Comparison of ENCODE assay signal across 19 cellular contexts in the genomic region with DNA sequence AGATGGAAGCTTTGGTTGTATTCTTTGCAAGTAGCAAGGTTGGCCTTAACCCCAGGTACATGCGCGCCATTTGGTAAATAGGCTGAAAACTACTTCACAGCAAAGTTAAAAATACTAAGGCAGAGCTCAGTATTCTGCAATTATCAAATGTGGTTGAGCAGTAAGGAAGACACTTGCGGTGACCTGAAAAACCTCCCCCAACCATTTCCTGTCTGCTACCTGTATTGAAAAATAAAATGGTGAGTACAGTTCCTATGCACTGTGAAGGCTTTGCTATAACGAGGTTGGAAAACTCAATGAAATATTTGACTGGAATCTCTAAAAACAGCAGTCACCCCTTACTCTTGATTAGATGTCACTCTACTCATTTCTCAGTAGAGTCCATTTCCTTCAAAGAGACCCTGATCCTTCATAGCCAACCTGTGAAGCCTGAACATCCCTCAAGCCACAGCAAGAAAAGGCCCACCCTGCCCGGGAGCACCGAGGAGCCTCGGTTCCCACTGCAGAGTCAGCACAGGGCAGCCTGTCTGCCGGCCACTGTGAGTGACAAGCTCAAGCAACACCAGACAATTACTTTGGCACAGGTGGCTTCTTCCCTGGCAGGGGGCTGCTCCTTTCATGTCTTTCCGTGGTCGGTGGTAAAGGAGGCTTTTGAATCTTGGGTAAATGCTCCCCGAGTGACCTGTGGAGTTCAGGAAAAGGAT. TPM values are rescaled to one million over a fixed set of nuclear protein-coding genes. Genes with fewer than 3 reads are reported as not detected.
DNase-seq lines count a peak whose midpoint lies in the region; ATAC-seq and TF ChIP-seq lines count a peak whose summit lies in the region.
"Had no signal": no experiment of that assay in that cellular context is flagged by ENCODE, and none has a peak within 500 bp of the region (broad histone marks: within the 10 kb centered on the region; RNA-seq: fewer than 3 reads in every experiment).

No MANE protein-coding gene starts in this region.

- peaks cover 80 to 91% (median 91%) of the 10 kb centered on the region in 3 donors for H3K4me1 Mint-ChIP-seq in CD8-positive, alpha-beta memory T cell
- peaks cover 60% of the 10 kb centered on the region for H3K4me1 Mint-ChIP-seq in activated CD4-positive, alpha-beta memory T cell treated with anti-CD3 and anti-CD28 coated beads for 36 hours (ENCODE audit: low read depth)
- peaks cover 64% of the 10 kb centered on the region for H3K4me1 Mint-ChIP-seq in WTC11
- H3K4me1 Mint-ChIP-seq: naive B cell had no signal

- no peaks in the 10 kb centered on the region for H3K9me3 Mint-ChIP-seq in CD8-positive, alpha-beta memory T cell
- H3K9me3 Mint-ChIP-seq in activated CD4-positive, alpha-beta memory T cell treated with anti-CD3 and anti-CD28 coated beads for 36 hours = no peaks in the 10 kb centered on the region
- no peaks in the 10 kb centered on the region for H3K9me3 Mint-ChIP-seq in WTC11
- H3K9me3 Mint-ChIP-seq: naive B cell had no signal

- CTCF ChIA-PET in CD8-positive, alpha-beta memory T cell (lab: Charles Lee) = interaction anchor here (0.6 to 6.0 kb wide), 17 partner anchors 10 to 78 kb away, joined by 3 to 50 read pairs (median 5); partner anchors contain the start of gene LCP2
- CTCF ChIA-PET in activated CD4-positive, alpha-beta memory T cell treated with anti-CD3 and anti-CD28 coated beads for 36 hours (lab: Charles Lee) = interaction anchor here (0.8 to 2.6 kb wide), 7 partner anchors 10 to 77 kb away, joined by 3 to 19 read pairs (median 5); partner anchors contain the start of gene LCP2
- CTCF ChIA-PET in WTC11 (lab: Charles Lee) = interaction anchor here (0.8 to 1.9 kb wide), 4 partner anchors 36 to 141 kb away, joined by 3 to 8 read pairs (median 4); no protein-coding TSS in a partner anchor

- WGBS in esophagus muscularis mucosa = 86% methylated on average over 10 of the region's 11 CpGs

- H3K4me3 ChIP-seq in CD8-positive, alpha-beta memory T cell (ENCODE audit: low read length) = no peak overlapping the region
- no peak overlapping the region for H3K4me3 ChIP-seq in esophagus muscularis mucosa
- H3K4me3 ChIP-seq: gastrocnemius medialis, psoas muscle had no signal

- no peaks in the 10 kb centered on the region for H3K9me3 ChIP-seq in CD8-positive, alpha-beta memory T cell (ENCODE audit: low read length)
- H3K9me3 ChIP-seq in esophagus muscularis mucosa = no peaks in the 10 kb centered on the region
- H3K9me3 ChIP-seq: BE2C, gastrocnemius medialis, psoas muscle had no signal

- H3K27me3 Mint-ChIP-seq in CD8-positive, alpha-beta memory T cell = peaks cover 0 to 2% of the 10 kb centered on the region in 2 donors
- H3K27me3 Mint-ChIP-seq in activated CD4-positive, alpha-beta memory T cell treated with anti-CD3 and anti-CD28 coated beads for 36 hours = no peaks in the 10 kb centered on the region
- no peaks in the 10 kb centered on the region; the same call in 1 of the 2 replicates for H3K27me3 Mint-ChIP-seq in WTC11 (ENCODE audit: low read depth)

- peaks cover 25 to 98% (median 38%) of the 10 kb centered on the region in 3 donors for H3K36me3 Mint-ChIP-seq in CD8-positive, alpha-beta memory T cell
- H3K36me3 Mint-ChIP-seq in activated CD4-positive, alpha-beta memory T cell treated with anti-CD3 and anti-CD28 coated beads for 36 hours = peaks cover 89% of the 10 kb centered on the region
- H3K36me3 Mint-ChIP-seq in WTC11 = no peaks in the 10 kb centered on the region

- H3K4me3 Mint-ChIP-seq in CD8-positive, alpha-beta memory T cell = peak overlapping the region; percentile 54 to 80 (median 76)
- H3K4me3 Mint-ChIP-seq in activated CD4-positive, alpha-beta memory T cell treated with anti-CD3 and anti-CD28 coated beads for 36 hours = peak overlapping the region; percentile 30
- no peak overlapping the region for H3K4me3 Mint-ChIP-seq in WTC11
- H3K4me3 Mint-ChIP-seq: naive B cell had no signal

- H3K27me3 ChIP-seq in CD8-positive, alpha-beta memory T cell (ENCODE audit: insufficient read depth, low read length, poor library complexity, severe bottlenecking) = no peaks in the 10 kb centered on the region
- H3K27me3 ChIP-seq in esophagus muscularis mucosa = peaks cover 0 to 6% (median 0%) of the 10 kb centered on the region in 4 donors
- H3K27me3 ChIP-seq: gastrocnemius medialis had no signal

- POLR2A ChIA-PET in CD8-positive, alpha-beta memory T cell (lab: Charles Lee) = interaction anchor here (0.6 to 2.4 kb wide), 13 partner anchors 12 to 77 kb away, joined by 3 to 21 read pairs (median 6); partner anchors contain the start of gene LCP2
- POLR2A ChIA-PET in activated CD4-positive, alpha-beta memory T cell treated with anti-CD3 and anti-CD28 coated beads for 36 hours (lab: Charles Lee) = interaction anchor here (0.6 to 1.4 kb wide), 8 partner anchors 7 to 1317 kb away, joined by 3 to 8 read pairs (median 3); no protein-coding TSS in a partner anchor
- POLR2A ChIA-PET in WTC11 (lab: Charles Lee) = interaction anchor here (0.6 kb wide), 1 partner anchor 547 kb away, joined by 3 read pairs; no protein-coding TSS in a partner anchor

- intact Hi-C loops in activated CD4-positive, alpha-beta memory T cell treated with anti-CD3 and anti-CD28 coated beads for 36 hours (cut with micrococcal nuclease) = loop anchor here (1.0 kb wide), 1 partner anchor 8 kb away; no protein-coding TSS in a partner anchor
- intact Hi-C loops in esophagus muscularis mucosa (cut with DNase I) = no loop called here

- TF ChIP-seq CTCF in esophagus muscularis mucosa (IDR thresholded peaks at IDR 0.05) (no peak), WTC11 (IDR thresholded peaks at IDR 0.05) (no peak)

- peaks cover 75% of the 10 kb centered on the region for H3K4me1 ChIP-seq in CD8-positive, alpha-beta memory T cell (ENCODE audit: insufficient read depth, low read length)
- H3K4me1 ChIP-seq in esophagus muscularis mucosa = peaks cover 0 to 21% (median 12%) of the 10 kb centered on the region in 4 donors
- H3K4me1 ChIP-seq: BE2C, gastrocnemius medialis, psoas muscle had no signal

- H3K27ac Mint-ChIP-seq in CD8-positive, alpha-beta memory T cell = peak overlapping the region; percentile 91 to 98 (median 96)
- peak overlapping the region; percentile 91 for H3K27ac Mint-ChIP-seq in activated CD4-positive, alpha-beta memory T cell treated with anti-CD3 and anti-CD28 coated beads for 36 hours
- no peak overlapping the region for H3K27ac Mint-ChIP-seq in WTC11
- H3K27ac Mint-ChIP-seq: naive B cell had no signal

- TF ChIP-seq EP300 in esophagus muscularis mucosa (IDR thresholded peaks at IDR 0.05) = no peak

- DNase-seq in CD1c-positive myeloid dendritic cell (ENCODE audit: extremely low spot score) (peak; percentile 27), esophagus muscularis mucosa (ENCODE audit: extremely low spot score) (peak; percentile 45), WTC11 (ENCODE audit: low spot score) (no peak), T1000 (lab: John Stamatoyannopoulos, UW) (no peak)
- peak in 4 of 5 donors; percentile 40 to 88 (median 78) for DNase-seq in CD8-positive, alpha-beta memory T cell
- peak; percentile 54 for DNase-seq in activated CD4-positive, alpha-beta memory T cell treated with anti-CD3 and anti-CD28 coated beads for 36 hours
- DNase-seq: BE2C, gastrocnemius medialis, naive B cell, NCI-H1436 treated with DMSO at 0.1 percent for 48 hours, psoas muscle, Right ventricle myocardium superior had no signal

- peaks cover 79% of the 10 kb centered on the region for H3K36me3 ChIP-seq in CD8-positive, alpha-beta memory T cell (ENCODE audit: insufficient read depth, low read length)
- peaks cover 0 to 52% (median 2%) of the 10 kb centered on the region in 4 donors for H3K36me3 ChIP-seq in esophagus muscularis mucosa
- H3K36me3 ChIP-seq: BE2C, gastrocnemius medialis had no signal

- no peak overlapping the region for H3K27ac ChIP-seq in CD8-positive, alpha-beta memory T cell (ENCODE audit: low read depth, low read length)
- no peak overlapping the region for H3K27ac ChIP-seq in esophagus muscularis mucosa (replicated peaks in 1 of 4)
- H3K27ac ChIP-seq: gastrocnemius medialis, HL-60, KMS-11, psoas muscle had no signal

- TF ChIP-seq POLR2A in esophagus muscularis mucosa (IDR thresholded peaks at IDR 0.05; ENCODE audit: low read depth) = no peak

- ATAC-seq in WTC11 = no peak
- ATAC-seq in GM18519 (IDR thresholded peaks at IDR 0.05; ENCODE audit: low FRiP score, unreplicated experiment) = no peak
- ATAC-seq: gastrocnemius medialis, psoas muscle had no signal

TF ChIP-seq in WTC11, 78 proteins besides CTCF, POLR2A, EP300 and RAD21 (continues in another document):
- TF ChIP-seq ETV6 (CRISPR knock-in tag; IDR thresholded peaks at IDR 0.05) (no peak), STAT6 (CRISPR knock-in tag; conservative IDR thresholded peaks at IDR 0.05; ENCODE audit: low read depth) (no peak), ZNF396 (CRISPR knock-in tag; IDR thresholded peaks at IDR 0.05; ENCODE audit: borderline replicate concordance) (no peak), NR2C2 (CRISPR knock-in tag; IDR thresholded peaks at IDR 0.05) (no peak), ATF1 (CRISPR knock-in tag; IDR thresholded peaks at IDR 0.05) (no peak)

RNA-seq across cellular contexts. Expression of gene C5orf58, which starts 29.4 kb away (rescaled TPM):
- not detected for total RNA-seq in CD8-positive, alpha-beta memory T cell
- polyA plus RNA-seq in CD8-positive, alpha-beta memory T cell = 0.99 TPM
- total RNA-seq in activated CD4-positive, alpha-beta memory T cell treated with anti-CD3 and anti-CD28 coated beads for 36 hours = not detected
- total RNA-seq in esophagus muscularis mucosa (1 to 10 TPM in 1 of 4 donors, not detected in 3; 6.5 TPM), WTC11 (2021) (2.0 to 3.0 TPM (median 2.1 TPM) in 3 replicates)
- total RNA-seq: activated CD8-positive, alpha-beta memory T cell treated with anti-CD3 and anti-CD28 coated beads for 36 hours; chondrocyte; endothelial cell of umbilical vein; gastrocnemius medialis; liver; psoas muscle had no signal
- polyA plus RNA-seq: endothelial cell of umbilical vein, psoas muscle had no signal

RNA-seq across cellular contexts. Expression of gene LCP2, which starts 35.4 kb away (rescaled TPM):
- total RNA-seq in CD8-positive, alpha-beta memory T cell = 100 to 1,000 TPM; 219 to 224 TPM
- polyA plus RNA-seq in CD8-positive, alpha-beta memory T cell = 288 TPM
- total RNA-seq in activated CD4-positive, alpha-beta memory T cell treated with anti-CD3 and anti-CD28 coated beads for 36 hours = 100 to 1,000 TPM; 212 to 213 TPM
- 10 to 100 TPM in 2 of 4 donors, 1 to 10 TPM in 2; 6.8 to 20.4 (median 9.0) TPM for total RNA-seq in esophagus muscularis mucosa
- 0.37 to 0.73 TPM (median 0.72 TPM) in 3 replicates for total RNA-seq in WTC11 (2021)
- total RNA-seq: chondrocyte, endothelial cell of umbilical vein had no signal
- polyA plus RNA-seq: endothelial cell of umbilical vein had no signal

Comparison
In these comparisons a context has a peak if more than half of its experiments do, and no peak if none do; other contexts are left out.
1. DNase-seq: peak in CD1c-positive myeloid dendritic cell (single experiment), CD8-positive, alpha-beta memory T cell (4 of 5), activated CD4-positive, alpha-beta memory T cell treated with anti-CD3 and anti-CD28 coated beads for 36 hours (single experiment) and esophagus muscularis mucosa (single experiment); none in WTC11 (single experiment) and T1000 (single experiment).
2. RNA of gene LCP2, which starts 35.4 kb away (total RNA-seq): 219 to 224 TPM in CD8-positive, alpha-beta memory T cell and 212 to 213 TPM in activated CD4-positive, alpha-beta memory T cell treated with anti-CD3 and anti-CD28 coated beads for 36 hours; 6.8 to 20.4 TPM in esophagus muscularis mucosa and 0.37 to 0.73 TPM in WTC11; every median in the first group is over 4 times any median in the second.